8 cellular contexts compared by ENCODE assay signal in genomic region chr1:204684551-204685235, GRCh38. TPM values are rescaled to one million over a fixed set of nuclear protein-coding genes. Genes with fewer than 3 reads are reported as not detected.
A peak's percentile ranks its signal among the peaks of the same experiment; 100 is the strongest.
DNase-seq lines count a peak whose midpoint lies in the region; ATAC-seq, FAIRE-seq and TF ChIP-seq lines count a peak whose summit lies in the region.

No MANE protein-coding gene starts in this region.

- H3K36me3 Mint-ChIP-seq in activated naive CD8-positive, alpha-beta T cell: no peaks in the 10 kb centered on the region

- DNase-seq in NCI-H524 (lab: John Stamatoyannopoulos, UW) (peak; percentile 45 to 55), NCI-H524 treated with DMSO at 0.1 percent for 48 hours (lab: John Stamatoyannopoulos, UW) (no peak), kidney (peak; percentile 77), KBM-7 (no peak)

- H3K4me3 ChIP-seq in kidney (ENCODE audit: low read length in 2 of 2) (peak overlapping the region; percentile 35 to 52), stomach smooth muscle (ENCODE audit: low read length in 2 of 2) (peak overlapping the region; percentile 28 to 76)

- H3K4me1 ChIP-seq in kidney (ENCODE audit: control insufficient read depth in 1 of 2, insufficient read depth in 1 of 2, low read depth in 1 of 2, low read length in 2 of 2) (peaks cover 0 to 16% of the 10 kb centered on the region in 2 donors), stomach smooth muscle (ENCODE audit: control insufficient read depth, insufficient read depth, low read length) (peaks cover 19% of the 10 kb centered on the region)

- no peak overlapping the region for H3K27ac Mint-ChIP-seq in activated naive CD8-positive, alpha-beta T cell

- no peak for FAIRE-seq in kidney (lab: Jason Lieb, UNC)

- H3K9ac ChIP-seq in kidney (ENCODE audit: low read length in 2 of 2) (peak overlapping the region in 1 of 2 donors; percentile 19), stomach smooth muscle (ENCODE audit: low read length in 2 of 2) (no peak overlapping the region)

- H3K27ac ChIP-seq in kidney (ENCODE audit: low read depth in 2 of 2, low read length in 2 of 2) (no peak overlapping the region), stomach smooth muscle (ENCODE audit: low read length) (no peak overlapping the region)

- H3K9me3 ChIP-seq in kidney (ENCODE audit: control insufficient read depth in 1 of 2, low read length in 2 of 2) (no peaks in the 10 kb centered on the region), stomach smooth muscle (ENCODE audit: control insufficient read depth in 2 of 2, low read length in 2 of 2) (no peaks in the 10 kb centered on the region)

- ATAC-seq in HG02938 (IDR thresholded peaks at IDR 0.05; ENCODE audit: unreplicated experiment): no peak
- ATAC-seq in HG03521 (IDR thresholded peaks at IDR 0.05; ENCODE audit: unreplicated experiment): no peak

- no peaks in the 10 kb centered on the region for H3K9me3 Mint-ChIP-seq in activated naive CD8-positive, alpha-beta T cell (ENCODE audit: low read depth)

- H3K36me3 ChIP-seq in kidney (ENCODE audit: control insufficient read depth in 1 of 2, insufficient read depth in 2 of 2, low read length in 2 of 2) (no peaks in the 10 kb centered on the region), stomach smooth muscle (ENCODE audit: control insufficient read depth in 2 of 2, insufficient read depth in 2 of 2, low read length in 2 of 2) (no peaks in the 10 kb centered on the region)

- intact Hi-C loops in kidney (cut with DNase I): no loop called here

- H3K4me3 Mint-ChIP-seq in activated naive CD8-positive, alpha-beta T cell: peak overlapping the region; percentile 69

- H3K27me3 ChIP-seq in stomach smooth muscle (ENCODE audit: control insufficient read depth in 1 of 2, insufficient read depth in 2 of 2, low read length in 2 of 2): peaks cover 7 to 12% of the 10 kb centered on the region in 2 donors

- TF ChIP-seq CTCF in kidney (IDR thresholded peaks at IDR 0.05; ENCODE audit: borderline replicate concordance, extremely low read depth, insufficient read depth): no peak

- H3K27me3 Mint-ChIP-seq in activated naive CD8-positive, alpha-beta T cell: peaks cover 19% of the 10 kb centered on the region

- in situ Hi-C loops in KBM-7 (cut with MboI; ENCODE audit: low pct_unique_long_range_greater_than_20kb, low sequenced_read_pairs): no loop called here

- H3K4me1 Mint-ChIP-seq in activated naive CD8-positive, alpha-beta T cell (ENCODE audit: low read depth): peaks cover 9% of the 10 kb centered on the region

RNA-seq across cellular contexts. Expression of gene LRRN2, which starts 0.8 kb away (rescaled TPM):
- total RNA-seq in kidney: 14.4 TPM
- 16.0 TPM for polyA plus RNA-seq in kidney (ENCODE audit: insufficient read depth, low read depth, low replicate concordance)

Comparison
In these comparisons a context has a peak if more than half of its experiments do, and no peak if none do; other contexts are left out.
1. DNase-seq: peak in NCI-H524 (2 of 2) and kidney (single experiment); none in NCI-H524 treated with DMSO at 0.1 percent for 48 hours (single experiment) and KBM-7 (single experiment).